ENCODE assay signal across 23 cellular contexts in the genomic region with DNA sequence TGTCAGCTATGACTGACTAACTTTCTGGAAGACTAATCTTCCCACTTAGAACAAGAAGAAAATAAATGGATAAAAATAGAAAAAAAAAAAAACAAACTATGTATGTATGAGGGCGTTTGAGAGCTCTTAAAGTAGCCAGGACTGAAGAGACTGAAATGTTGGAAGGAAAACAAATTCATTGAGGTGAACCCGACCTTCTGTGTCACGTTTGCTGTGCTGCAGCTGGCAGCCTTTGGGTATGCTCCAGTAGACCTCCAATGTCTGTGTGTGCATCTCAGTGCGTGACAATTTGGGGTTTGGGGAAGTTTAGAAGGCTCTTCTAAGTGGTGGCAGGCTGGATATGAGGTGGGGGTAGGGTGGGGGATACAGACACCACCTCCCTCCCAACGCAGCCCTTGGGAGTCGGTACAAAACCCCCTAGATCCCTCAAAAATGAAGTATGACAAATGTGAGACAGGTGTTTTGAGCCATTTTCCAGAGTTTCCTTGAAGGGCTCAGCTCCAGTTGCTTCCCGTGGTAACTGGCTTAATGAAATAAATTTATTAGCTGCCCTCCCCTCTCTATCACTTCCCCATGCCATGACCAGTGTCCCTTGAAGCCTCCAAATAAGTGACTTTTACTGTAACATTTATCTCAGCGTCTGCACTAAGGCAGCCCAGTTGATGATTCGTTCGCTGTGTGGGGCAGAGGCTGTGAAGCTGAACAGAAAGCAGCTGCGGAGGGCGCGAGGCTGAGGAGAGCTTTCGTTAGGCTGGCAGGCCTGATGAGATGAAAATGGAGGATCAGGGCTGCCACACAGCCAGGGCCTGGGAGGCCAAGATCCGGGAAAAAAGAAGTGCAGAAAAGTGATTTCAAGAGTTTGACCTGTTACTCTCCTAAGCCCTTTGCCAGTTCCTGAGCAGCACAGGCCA. TPM values are rescaled to one million over a fixed set of nuclear protein-coding genes. Genes with fewer than 3 reads are reported as not detected.
DNase-seq lines count a peak whose midpoint lies in the region; ATAC-seq and TF ChIP-seq lines count a peak whose summit lies in the region.
"Had no signal": no experiment of that assay in that cellular context is flagged by ENCODE, and none has a peak within 500 bp of the region (broad histone marks: within the 10 kb centered on the region; RNA-seq: fewer than 3 reads in every experiment).

No MANE protein-coding gene starts in this region.

- DNase-seq in Right ventricle myocardium inferior (ENCODE audit: missing footprints) (no peak), right atrium auricular region (ENCODE audit: low spot score) (no peak), left kidney (ENCODE audit: low read depth, low spot score) (peak; percentile 61), thyroid gland (peak; percentile 79), DMS 273 (lab: John Stamatoyannopoulos, UW; ENCODE audit: unreplicated experiment) (no peak), NCI-H1930 (lab: John Stamatoyannopoulos, UW) (no peak)
- DNase-seq in T-helper 2 cell treated with Interferon-gamma antibody and Interleukin-4, amounts not matched to agents 5 μg/mL and 100 μg/mL, for 36 hours (ENCODE audit: low spot score): no peak
- DNase-seq: COR-L47, EL, HCEC 1CT, IMR-90, NCI-H1436, NCI-H2029 treated with DMSO at 0.1 percent for 48 hours, NCI-H510A, NCI-H774, PC-3 had no signal

- H3K27ac ChIP-seq in right atrium auricular region (peak overlapping the region in 1 of 2 donors; percentile 42), VCaP (peak overlapping the region; percentile 86; the same call in 1 of the 2 replicates), thyroid gland (peak overlapping the region; percentile 64 to 80 (median 66))
- H3K27ac ChIP-seq: RWPE1, SJSA1 had no signal

- no peaks in the 10 kb centered on the region for H3K27me3 Mint-ChIP-seq in T-helper 2 cell treated with Interferon-gamma antibody and Interleukin-4, amounts not matched to agents 5 μg/mL and 100 μg/mL, for 36 hours (ENCODE audit: low read depth)
- H3K27me3 Mint-ChIP-seq: B cell had no signal

- H3K4me3 ChIP-seq in right atrium auricular region: no peak overlapping the region
- no peak overlapping the region for H3K4me3 ChIP-seq in thyroid gland (replicated peaks in 1 of 3)
- H3K4me3 ChIP-seq: GM12878, SJSA1 had no signal

- no peak for TF ChIP-seq POLR2A in thyroid gland (IDR thresholded peaks at IDR 0.05)

- no peak overlapping the region for H3K4me3 Mint-ChIP-seq in T-helper 2 cell treated with Interferon-gamma antibody and Interleukin-4, amounts not matched to agents 5 μg/mL and 100 μg/mL, for 36 hours
- H3K4me3 Mint-ChIP-seq: B cell had no signal

- no peaks in the 10 kb centered on the region for H3K4me1 Mint-ChIP-seq in T-helper 2 cell treated with Interferon-gamma antibody and Interleukin-4, amounts not matched to agents 5 μg/mL and 100 μg/mL, for 36 hours (ENCODE audit: low read depth)
- H3K4me1 Mint-ChIP-seq: B cell had no signal

- no peaks in the 10 kb centered on the region for H3K36me3 ChIP-seq in right atrium auricular region
- H3K36me3 ChIP-seq in thyroid gland: no peaks in the 10 kb centered on the region
- H3K36me3 ChIP-seq: SJSA1 had no signal

- intact Hi-C loops in Right ventricle myocardium inferior (cut with DNase I) (no loop called here), thyroid gland (cut with DNase I) (no loop called here)

- H3K27ac Mint-ChIP-seq in T-helper 2 cell treated with Interferon-gamma antibody and Interleukin-4, amounts not matched to agents 5 μg/mL and 100 μg/mL, for 36 hours: no peak overlapping the region
- H3K27ac Mint-ChIP-seq: B cell had no signal

- peaks cover 28% of the 10 kb centered on the region for H3K9me3 Mint-ChIP-seq in T-helper 2 cell treated with Interferon-gamma antibody and Interleukin-4, amounts not matched to agents 5 μg/mL and 100 μg/mL, for 36 hours

- H3K27me3 ChIP-seq in right atrium auricular region (no peaks in the 10 kb centered on the region), thyroid gland (no peaks in the 10 kb centered on the region)
- H3K27me3 ChIP-seq: SJSA1 had no signal

- ATAC-seq in Right ventricle myocardium inferior: peak; percentile 44
- ATAC-seq: GM12878, PC-3 had no signal

- H3K9me3 ChIP-seq in right atrium auricular region (peaks cover 0 to 8% of the 10 kb centered on the region in 2 donors), thyroid gland (no peaks in the 10 kb centered on the region)

- no peak for TF ChIP-seq CTCF in right atrium auricular region (IDR thresholded peaks at IDR 0.05)
- TF ChIP-seq CTCF in VCaP (conservative IDR thresholded peaks at IDR 0.05): no peak
- TF ChIP-seq CTCF in thyroid gland (IDR thresholded peaks at IDR 0.05): no peak

- 18 to 30% methylated on average over 15 of the region's 15 CpGs for WGBS in thyroid gland, 2 donors

- peaks cover 0 to 8% of the 10 kb centered on the region in 2 donors for H3K4me1 ChIP-seq in right atrium auricular region
- peaks cover 27 to 36% of the 10 kb centered on the region in 2 donors for H3K4me1 ChIP-seq in thyroid gland
- H3K4me1 ChIP-seq: SJSA1 had no signal

- no peaks in the 10 kb centered on the region for H3K36me3 Mint-ChIP-seq in T-helper 2 cell treated with Interferon-gamma antibody and Interleukin-4, amounts not matched to agents 5 μg/mL and 100 μg/mL, for 36 hours (ENCODE audit: low read depth)

RNA-seq across cellular contexts. Expression of gene GABRB3, which starts 34.9 kb away (rescaled TPM):
- total RNA-seq in Right ventricle myocardium inferior (2.2 TPM), right atrium auricular region (10 to 100 TPM; 12.9 to 20.9 TPM), thyroid gland (10 to 100 TPM; 15.0 to 46.7 (median 20.6) TPM)
- total RNA-seq: A172, B cell, M059J, SJSA1 had no signal

RNA-seq across cellular contexts. Expression of gene GABRA5, which starts 59.1 kb away (rescaled TPM):
- total RNA-seq in Right ventricle myocardium inferior (not detected), right atrium auricular region (under 1 TPM; 0.59 to 0.78 TPM), thyroid gland (1 to 10 TPM in 1 of 4 donors, not detected in 3; 5.7 TPM)
- total RNA-seq: A172, B cell, GM12878, M059J, PC-3, SJSA1 had no signal

Comparison
In these comparisons a context has a peak if more than half of its experiments do, and no peak if none do; other contexts are left out.
1. DNase-seq: peak in left kidney (single experiment) and thyroid gland (2 of 2); none in Right ventricle myocardium inferior (single experiment), right atrium auricular region (single experiment), DMS 273 (single experiment), T-helper 2 cell treated with Interferon-gamma antibody and Interleukin-4, amounts not matched to agents 5 μg/mL and 100 μg/mL, for 36 hours (single experiment) and NCI-H1930 (0 of 2).